In genomic region chr15:68272797-68273271, GRCh38 we compare ENCODE assay signal across 14 cellular contexts. TPM values are rescaled to one million over a fixed set of nuclear protein-coding genes. Genes with fewer than 3 reads are reported as not detected.
DNase-seq lines count a peak whose midpoint lies in the region; ATAC-seq, FAIRE-seq and TF ChIP-seq lines count a peak whose summit lies in the region.
"Had no signal": no experiment of that assay in that cellular context is flagged by ENCODE, and none has a peak within 500 bp of the region (broad histone marks: within the 10 kb centered on the region; RNA-seq: fewer than 3 reads in every experiment).

No MANE protein-coding gene starts in this region.

- H3K4me1 ChIP-seq in A549 (peaks cover 56% of the 10 kb centered on the region), endothelial cell of umbilical vein (ENCODE audit: control insufficient read depth, extremely low read depth, insufficient read depth, low read length) (peaks cover 19% of the 10 kb centered on the region)
- H3K4me1 ChIP-seq: SJCRH30 had no signal

- peaks cover 15% of the 10 kb centered on the region for H3K4me1 Mint-ChIP-seq in activated CD4-positive, alpha-beta T cell treated with anti-CD3 and anti-CD28 coated beads for 36 hours

- POLR2A ChIA-PET in A549 (lab: Yijun Ruan, JAX): interaction anchor here (0.6 to 2.4 kb wide), 3 partner anchors 8 to 20 kb away, joined by 3 to 5 read pairs (median 3); no protein-coding TSS in a partner anchor
- POLR2A ChIA-PET in endothelial cell of umbilical vein (lab: Charles Lee): no interaction called here
- POLR2A ChIA-PET in activated CD4-positive, alpha-beta T cell treated with anti-CD3 and anti-CD28 coated beads for 36 hours (lab: Charles Lee): no interaction called here

- H3K36me3 Mint-ChIP-seq in activated CD4-positive, alpha-beta T cell treated with anti-CD3 and anti-CD28 coated beads for 36 hours (ENCODE audit: low read depth): no peaks in the 10 kb centered on the region

- no peak overlapping the region for H3K4me3 Mint-ChIP-seq in activated CD4-positive, alpha-beta T cell treated with anti-CD3 and anti-CD28 coated beads for 36 hours
- H3K4me3 Mint-ChIP-seq: activated CD4-positive, alpha-beta T cell treated with anti-CD3 and anti-CD28 coated beads, Interleukin-2, amount 10 ng/mL, durations not matched to agents 7 days and 5 days had no signal

- peak; percentile 15 to 26; a peak in 3 of 6 replicates for ATAC-seq in A549
- no peak for ATAC-seq in activated CD4-positive, alpha-beta T cell treated with anti-CD3 and anti-CD28 coated beads for 36 hours
- no peak for ATAC-seq in HG02970 (IDR thresholded peaks at IDR 0.05; ENCODE audit: low FRiP score, unreplicated experiment)

- dilution Hi-C loops in endothelial cell of umbilical vein (cut with MboI; ENCODE audit: extremely low pct_ligation_motif_present, low sequenced_read_pairs): no loop called here

- H3K9me3 ChIP-seq in A549: no peaks in the 10 kb centered on the region
- H3K9me3 ChIP-seq in endothelial cell of umbilical vein (replicated peaks; ENCODE audit: control insufficient read depth, insufficient read depth, low read length): no peaks in the 10 kb centered on the region
- H3K9me3 ChIP-seq: SJCRH30, upper lobe of left lung had no signal

- H3K27ac Mint-ChIP-seq in activated CD4-positive, alpha-beta T cell treated with anti-CD3 and anti-CD28 coated beads for 36 hours: no peak overlapping the region
- H3K27ac Mint-ChIP-seq: activated CD4-positive, alpha-beta T cell treated with anti-CD3 and anti-CD28 coated beads, Interleukin-2, amount 10 ng/mL, durations not matched to agents 7 days and 5 days had no signal

- no peak overlapping the region for H3K9ac ChIP-seq in endothelial cell of umbilical vein (replicated peaks; ENCODE audit: extremely low read depth, insufficient read depth, low read length)

- H3K79me2 ChIP-seq in endothelial cell of umbilical vein (ENCODE audit: control insufficient read depth, insufficient read depth, low read length): no peaks in the 10 kb centered on the region

- H4K20me1 ChIP-seq in endothelial cell of umbilical vein (replicated peaks; ENCODE audit: control insufficient read depth, extremely low read depth, insufficient read depth, low read length): no peaks in the 10 kb centered on the region

- TF ChIP-seq POLR2A in A549 (IDR thresholded peaks at IDR 0.05; ENCODE audit: low read length): no peak
- no peak for TF ChIP-seq POLR2A in endothelial cell of umbilical vein (IDR thresholded peaks at IDR 0.05; ENCODE audit: low read depth, low read length)

- H3K9me3 Mint-ChIP-seq in activated CD4-positive, alpha-beta T cell treated with anti-CD3 and anti-CD28 coated beads for 36 hours (ENCODE audit: low read depth): no peaks in the 10 kb centered on the region
- H3K9me3 Mint-ChIP-seq: activated CD4-positive, alpha-beta T cell treated with anti-CD3 and anti-CD28 coated beads, Interleukin-2, amount 10 ng/mL, durations not matched to agents 7 days and 5 days had no signal

- peaks cover 0 to 3% of the 10 kb centered on the region in 2 experiments for H3K27me3 ChIP-seq in endothelial cell of umbilical vein (ENCODE audit: control insufficient read depth in 2 of 2, insufficient read depth in 2 of 2, low read length in 2 of 2)
- H3K27me3 ChIP-seq: SJCRH30, upper lobe of left lung had no signal

- H3K36me3 ChIP-seq in endothelial cell of umbilical vein (ENCODE audit: control insufficient read depth in 2 of 2, extremely low read depth in 1 of 2, insufficient read depth in 2 of 2, low read length in 2 of 2): no peaks in the 10 kb centered on the region
- H3K36me3 ChIP-seq: SJCRH30, upper lobe of left lung had no signal

- peak; percentile 54 for FAIRE-seq in A549 (lab: Jason Lieb, UNC)
- no peak for FAIRE-seq in endothelial cell of umbilical vein (lab: Jason Lieb, UNC)

- no peak for TF ChIP-seq CTCF in A549 (IDR thresholded peaks at IDR 0.05)
- TF ChIP-seq CTCF in endothelial cell of umbilical vein (IDR thresholded peaks at IDR 0.05; ENCODE audit: extremely low read depth in 1 of 2, insufficient read depth in 1 of 2, low read depth in 1 of 2, low read length in 2 of 2): no peak

- H3K27me3 Mint-ChIP-seq in activated CD4-positive, alpha-beta T cell treated with anti-CD3 and anti-CD28 coated beads for 36 hours: peaks cover 2% of the 10 kb centered on the region

- no peak overlapping the region for H3K4me3 ChIP-seq in A549
- H3K4me3 ChIP-seq in endothelial cell of umbilical vein (replicated peaks in 1 of 3; ENCODE audit: insufficient read depth in 1 of 3, low read depth in 1 of 3, low read length in 3 of 3): no peak overlapping the region
- H3K4me3 ChIP-seq: SJCRH30, upper lobe of left lung had no signal

- TF ChIP-seq EP300 in A549 (IDR thresholded peaks at IDR 0.05): no peak

- intact Hi-C loops in endothelial cell of umbilical vein (cut with micrococcal nuclease): no loop called here
- intact Hi-C loops in activated CD4-positive, alpha-beta T cell treated with anti-CD3 and anti-CD28 coated beads for 36 hours (cut with DNase I, micrococcal nuclease): loop anchor here in 1 of 2 experiments (10.0 kb wide), 1 partner anchor 552 kb away; the partner anchor contains the start of gene ANP32A

- WGBS in A549 (ENCODE audit: missing lambda C conversion rate): 56% methylated on average over 1 of the region's 1 CpG

- H3K27ac ChIP-seq in A549: peak overlapping the region; percentile 75 to 87
- no peak overlapping the region for H3K27ac ChIP-seq in endothelial cell of umbilical vein (ENCODE audit: insufficient read depth, low read depth, low read length)
- H3K27ac ChIP-seq: SJCRH30 had no signal

- CTCF ChIA-PET in A549 (lab: Yijun Ruan, JAX): interaction anchor here (1.0 to 9.1 kb wide), 2 partner anchors 17 to 19 kb away, joined by 3 to 86 read pairs; no protein-coding TSS in a partner anchor
- CTCF ChIA-PET in endothelial cell of umbilical vein (lab: Charles Lee): no interaction called here
- CTCF ChIA-PET in activated CD4-positive, alpha-beta T cell treated with anti-CD3 and anti-CD28 coated beads for 36 hours (lab: Charles Lee): interaction anchor here (0.9 to 1.3 kb wide), 2 partner anchors 8 to 34 kb away, joined by 4 read pairs; no protein-coding TSS in a partner anchor

- H3K9me1 ChIP-seq in endothelial cell of umbilical vein (replicated peaks; ENCODE audit: control insufficient read depth, extremely low read depth, insufficient read depth, low read length): no peaks in the 10 kb centered on the region

- H3K4me2 ChIP-seq in A549 (peak overlapping the region; percentile 73), endothelial cell of umbilical vein (ENCODE audit: insufficient read depth, low read length) (no peak overlapping the region)

- H2AFZ ChIP-seq in endothelial cell of umbilical vein (ENCODE audit: low read depth, low read length): no peak overlapping the region

- TF ChIP-seq RAD21 in A549 (conservative IDR thresholded peaks at IDR 0.05 in 1 of 2, IDR thresholded peaks at IDR 0.05 in 1 of 2): no peak

- peak in 1 of 2 experiments; percentile 70 for DNase-seq in A549 (ENCODE audit: low read depth in 1 of 2, low spot score in 1 of 2)
- DNase-seq in M059J (ENCODE audit: low read depth): peak; percentile 63
- peak; percentile 41 for DNase-seq in endothelial cell of umbilical vein (ENCODE audit: low read depth, low spot score)
- peak; percentile 44 for DNase-seq in myocyte (ENCODE audit: low read depth)
- no peak for DNase-seq in NCI-H187 (lab: John Stamatoyannopoulos, UW)
- DNase-seq in activated CD4-positive, alpha-beta T cell treated with anti-CD3 and anti-CD28 coated beads for 36 hours: no peak
- DNase-seq in LoVo (ENCODE audit: low spot score): no peak
- DNase-seq: activated CD4-positive, alpha-beta T cell treated with anti-CD3 and anti-CD28 coated beads, Interleukin-2, amount 10 ng/mL, durations not matched to agents 7 days and 5 days; GF-D8; NCI-H2171; SJCRH30; stimulated activated CD4-positive, alpha-beta T cell treated with anti-CD3 and anti-CD28 coated beads, Interleukin-2, amount 100 ng/mL, for 48 hours; upper lobe of left lung had no signal

- no TSS peak for BruUV-seq in endothelial cell of umbilical vein (replicated peaks; lab: Mats Ljungman, UMichigan)

RNA-seq across cellular contexts. Expression of gene FEM1B, which starts 4.7 kb away (rescaled TPM):
- 59.1 and 103 TPM in 2 replicates for polyA plus RNA-seq in A549 (2011; rRNA removed)
- 13.8 and 19.7 TPM in 2 replicates for polyA plus RNA-seq in A549 (2012; cell fraction: cytosol; rRNA removed)
- 6.6 and 7.9 TPM in 2 replicates for polyA plus RNA-seq in A549 (2012; cell fraction: nucleus; rRNA removed)
- polyA plus RNA-seq in A549 (2017; fragmentation: RNase III; extraction: RNeasy Plus Mini Kit Qiagen cat#74134 plus additional on column Dnase treatment): 18.4 to 19.7 TPM (median 19.5 TPM) in 3 replicates
- 242 and 289 TPM in 2 replicates for polyA minus RNA-seq in A549 (2011; rRNA and poly(A)+ RNA removed)
- total RNA-seq in M059J (2014; rRNA removed; shearing (Covaris generic)): 18.1 and 26.0 TPM in 2 replicates
- 33.2 TPM in 2 replicates for total RNA-seq in endothelial cell of umbilical vein
- polyA plus RNA-seq in endothelial cell of umbilical vein: 11.1 and 16.3 TPM in 2 replicates
- 10.0 and 15.6 TPM in 2 replicates for polyA plus RNA-seq in endothelial cell of umbilical vein (2011; cell fraction: cytosol; rRNA removed)
- polyA plus RNA-seq in endothelial cell of umbilical vein (2011; cell fraction: nucleus; rRNA removed): 13.9 and 17.7 TPM in 2 replicates
- polyA plus RNA-seq in endothelial cell of umbilical vein (2012): 12.7 and 17.6 TPM in 2 replicates
- 133 and 162 TPM in 2 replicates for polyA minus RNA-seq in endothelial cell of umbilical vein
- 122 TPM for polyA minus RNA-seq in endothelial cell of umbilical vein (2011; cell fraction: cytosol; rRNA and poly(A)+ RNA removed)
- 47.7 and 81.6 TPM in 2 replicates for polyA minus RNA-seq in endothelial cell of umbilical vein (2011; cell fraction: nucleus; rRNA and poly(A)+ RNA removed)
- 55.5 and 58.5 TPM in 2 replicates for total RNA-seq in myocyte
- 35.0 TPM for polyA plus RNA-seq in myocyte (2012)
- 10 to 100 TPM; 41.1 to 50.0 TPM for total RNA-seq in activated CD4-positive, alpha-beta T cell treated with anti-CD3 and anti-CD28 coated beads for 36 hours

RNA-seq across cellular contexts. Expression of gene CLN6, which starts 43.3 kb away (rescaled TPM):
- 47.5 and 58.0 TPM in 2 replicates for polyA plus RNA-seq in A549 (2011; rRNA removed)
- polyA plus RNA-seq in A549 (2012; cell fraction: cytosol; rRNA removed): 87.7 and 149 TPM in 2 replicates
- 166 and 173 TPM in 2 replicates for polyA plus RNA-seq in A549 (2012; cell fraction: nucleus; rRNA removed)
- polyA plus RNA-seq in A549 (2017; fragmentation: RNase III; extraction: RNeasy Plus Mini Kit Qiagen cat#74134 plus additional on column Dnase treatment): 69.5 to 74.0 TPM (median 69.7 TPM) in 3 replicates
- 124 and 139 TPM in 2 replicates for polyA minus RNA-seq in A549 (2011; rRNA and poly(A)+ RNA removed)
- 31.2 and 32.4 TPM in 2 replicates for total RNA-seq in M059J (2014; rRNA removed; shearing (Covaris generic))
- total RNA-seq in endothelial cell of umbilical vein: 48.0 and 53.9 TPM in 2 replicates
- polyA plus RNA-seq in endothelial cell of umbilical vein: 75.5 and 83.7 TPM in 2 replicates
- polyA plus RNA-seq in endothelial cell of umbilical vein (2011; cell fraction: cytosol; rRNA removed): 44.4 and 47.8 TPM in 2 replicates
- polyA plus RNA-seq in endothelial cell of umbilical vein (2011; cell fraction: nucleus; rRNA removed): 52.7 and 54.8 TPM in 2 replicates
- polyA plus RNA-seq in endothelial cell of umbilical vein (2012): 20.7 and 27.0 TPM in 2 replicates
- 125 and 145 TPM in 2 replicates for polyA minus RNA-seq in endothelial cell of umbilical vein
- 63.2 TPM for polyA minus RNA-seq in endothelial cell of umbilical vein (2011; cell fraction: cytosol; rRNA and poly(A)+ RNA removed)
- polyA minus RNA-seq in endothelial cell of umbilical vein (2011; cell fraction: nucleus; rRNA and poly(A)+ RNA removed): 42.2 and 50.8 TPM in 2 replicates
- total RNA-seq in myocyte: 14.1 and 16.0 TPM in 2 replicates
- polyA plus RNA-seq in myocyte (2012): 14.9 TPM
- total RNA-seq in activated CD4-positive, alpha-beta T cell treated with anti-CD3 and anti-CD28 coated beads for 36 hours: 10 to 100 TPM; 45.1 to 48.2 TPM

Comparison
In these comparisons a context has a peak if more than half of its experiments do, and no peak if none do; other contexts are left out.
1. ATAC-seq: peak in A549 (2 of 2); none in activated CD4-positive, alpha-beta T cell treated with anti-CD3 and anti-CD28 coated beads for 36 hours (single experiment) and HG02970 (single experiment).
2. DNase-seq: peak in M059J (single experiment), endothelial cell of umbilical vein (single experiment) and myocyte (single experiment); none in NCI-H187 (0 of 2), activated CD4-positive, alpha-beta T cell treated with anti-CD3 and anti-CD28 coated beads for 36 hours (single experiment) and LoVo (single experiment).